Comparison of ENCODE assay signal across 25 cellular contexts in genomic region chr7:137848095-137848494, GRCh38. TPM values are rescaled to one million over a fixed set of nuclear protein-coding genes. Genes with fewer than 3 reads are reported as not detected.
DNase-seq lines count a peak whose midpoint lies in the region; ATAC-seq, FAIRE-seq and TF ChIP-seq lines count a peak whose summit lies in the region.
"Had no signal": no experiment of that assay in that cellular context is flagged by ENCODE, and none has a peak within 500 bp of the region (broad histone marks: within the 10 kb centered on the region; RNA-seq: fewer than 3 reads in every experiment).

No MANE protein-coding gene starts in this region.

- no peaks in the 10 kb centered on the region for H3K36me3 ChIP-seq in tibial artery
- H3K36me3 ChIP-seq: colonic mucosa, sigmoid colon had no signal

- intact Hi-C loops in tibial artery (cut with DNase I; ENCODE audit: low total_unique reads) = no loop called here

- TF ChIP-seq POLR2A in H54 (IDR thresholded peaks at IDR 0.05; ENCODE audit: low read depth, low read length) = no peak

- no peak overlapping the region for H3K27ac Mint-ChIP-seq in stimulated activated naive CD8-positive, alpha-beta T cell treated with anti-CD3 and anti-CD28 coated beads, Interleukin-15, Interleukin-2, amounts not matched to agents 100 ng/mL and 50 ng/mL, for 24 hours
- H3K27ac Mint-ChIP-seq in stimulated activated naive CD8-positive, alpha-beta T cell treated with anti-CD3 and anti-CD28 coated beads, Interleukin-15, amount 100 ng/mL, for 72 hours = no peak overlapping the region
- H3K27ac Mint-ChIP-seq in activated naive CD8-positive, alpha-beta T cell treated with anti-CD3 and anti-CD28 coated beads, Interleukin-2, amount 10 ng/mL, durations not matched to agents 7 days and 5 days = no peak overlapping the region
- no peak overlapping the region for H3K27ac Mint-ChIP-seq in mesothelial cell of epicardium
- H3K27ac Mint-ChIP-seq: activated CD4-positive, alpha-beta T cell treated with anti-CD3 and anti-CD28 coated beads, Interleukin-2, amount 10 ng/mL, durations not matched to agents 24 days and 14 days; activated CD8-positive, alpha-beta memory T cell treated with anti-CD3 and anti-CD28 coated beads, Interleukin-2, amount 10 ng/mL, durations not matched to agents 7 days and 5 days; CD14-positive monocyte; endodermal cell had no signal

- no peak for ATAC-seq in stimulated activated naive CD8-positive, alpha-beta T cell treated with anti-CD3 and anti-CD28 coated beads, Interleukin-15, amount 100 ng/mL, for 72 hours
- ATAC-seq in activated naive CD8-positive, alpha-beta T cell treated with anti-CD3 and anti-CD28 coated beads, Interleukin-2, amount 10 ng/mL, durations not matched to agents 7 days and 5 days (ENCODE audit: low read depth) = no peak
- no peak for ATAC-seq in HG02840 (IDR thresholded peaks at IDR 0.05; ENCODE audit: low FRiP score, unreplicated experiment)
- ATAC-seq: gastroesophageal sphincter had no signal

- H3K4me1 ChIP-seq in tibial artery = peaks cover 0 to 17% (median 11%) of the 10 kb centered on the region in 4 donors
- H3K4me1 ChIP-seq: colonic mucosa had no signal

- H3K4me3 ChIP-seq in tibial artery = no peak overlapping the region
- H3K4me3 ChIP-seq: colonic mucosa, lung had no signal

- no peaks in the 10 kb centered on the region for H3K9me3 ChIP-seq in tibial artery
- H3K9me3 ChIP-seq: colonic mucosa, gastroesophageal sphincter, sigmoid colon had no signal

- no peaks in the 10 kb centered on the region for H3K9me3 Mint-ChIP-seq in stimulated activated naive CD8-positive, alpha-beta T cell treated with anti-CD3 and anti-CD28 coated beads, Interleukin-15, Interleukin-2, amounts not matched to agents 100 ng/mL and 50 ng/mL, for 24 hours
- H3K9me3 Mint-ChIP-seq in stimulated activated naive CD8-positive, alpha-beta T cell treated with anti-CD3 and anti-CD28 coated beads, Interleukin-15, amount 100 ng/mL, for 72 hours = peaks cover 12 to 16% of the 10 kb centered on the region in 2 donors
- peaks cover 2% of the 10 kb centered on the region for H3K9me3 Mint-ChIP-seq in activated naive CD8-positive, alpha-beta T cell treated with anti-CD3 and anti-CD28 coated beads, Interleukin-2, amount 10 ng/mL, durations not matched to agents 7 days and 5 days
- H3K9me3 Mint-ChIP-seq in mesothelial cell of epicardium = no peaks in the 10 kb centered on the region
- H3K9me3 Mint-ChIP-seq: activated CD4-positive, alpha-beta T cell treated with anti-CD3 and anti-CD28 coated beads, Interleukin-2, amount 10 ng/mL, durations not matched to agents 24 days and 14 days; endodermal cell had no signal

- H3K27me3 ChIP-seq in tibial artery = peaks cover 0 to 15% of the 10 kb centered on the region in 2 donors

- H3K4me1 Mint-ChIP-seq in stimulated activated naive CD8-positive, alpha-beta T cell treated with anti-CD3 and anti-CD28 coated beads, Interleukin-15, Interleukin-2, amounts not matched to agents 100 ng/mL and 50 ng/mL, for 24 hours (ENCODE audit: low read depth) = peaks cover 19% of the 10 kb centered on the region
- peaks cover 36% of the 10 kb centered on the region for H3K4me1 Mint-ChIP-seq in stimulated activated naive CD8-positive, alpha-beta T cell treated with anti-CD3 and anti-CD28 coated beads, Interleukin-15, amount 100 ng/mL, for 72 hours
- H3K4me1 Mint-ChIP-seq in activated naive CD8-positive, alpha-beta T cell treated with anti-CD3 and anti-CD28 coated beads, Interleukin-2, amount 10 ng/mL, durations not matched to agents 7 days and 5 days = no peaks in the 10 kb centered on the region
- H3K4me1 Mint-ChIP-seq in mesothelial cell of epicardium = peaks cover 2% of the 10 kb centered on the region
- H3K4me1 Mint-ChIP-seq: endodermal cell had no signal

- DNase-seq in stimulated activated naive CD8-positive, alpha-beta T cell treated with anti-CD3 and anti-CD28 coated beads, Interleukin-15, amount 100 ng/mL, for 72 hours = no peak
- DNase-seq in activated naive CD8-positive, alpha-beta T cell treated with anti-CD3 and anti-CD28 coated beads, Interleukin-2, amount 10 ng/mL, durations not matched to agents 7 days and 5 days = no peak
- DNase-seq in mesothelial cell of epicardium (ENCODE audit: low spot score in 2 of 2, unreplicated experiment in 2 of 2) (no peak), RWPE1 (ENCODE audit: low spot score) (no peak), tibial artery (no peak), H54 (ENCODE audit: insufficient read length, low spot score) (no peak)
- DNase-seq: activated CD8-positive, alpha-beta memory T cell treated with anti-CD3 and anti-CD28 coated beads, Interleukin-2, amount 10 ng/mL, durations not matched to agents 7 days and 5 days; activated effector memory CD4-positive, alpha-beta T cell treated with Interleukin-2 at 50 U/mL for 16 hours; colonic mucosa; DMS153; kidney; NCI-H1048; NCI-H187; Right ventricle myocardium superior; sigmoid colon; SW 1271 had no signal

- peaks cover 58% of the 10 kb centered on the region for H3K27me3 Mint-ChIP-seq in stimulated activated naive CD8-positive, alpha-beta T cell treated with anti-CD3 and anti-CD28 coated beads, Interleukin-15, Interleukin-2, amounts not matched to agents 100 ng/mL and 50 ng/mL, for 24 hours
- H3K27me3 Mint-ChIP-seq in stimulated activated naive CD8-positive, alpha-beta T cell treated with anti-CD3 and anti-CD28 coated beads, Interleukin-15, amount 100 ng/mL, for 72 hours = peaks cover 86% of the 10 kb centered on the region
- peaks cover 61% of the 10 kb centered on the region for H3K27me3 Mint-ChIP-seq in activated naive CD8-positive, alpha-beta T cell treated with anti-CD3 and anti-CD28 coated beads, Interleukin-2, amount 10 ng/mL, durations not matched to agents 7 days and 5 days
- peaks cover 55% of the 10 kb centered on the region for H3K27me3 Mint-ChIP-seq in mesothelial cell of epicardium (ENCODE audit: low read depth)

- FAIRE-seq in H54 (lab: Jason Lieb, UNC) = no peak
- FAIRE-seq: GM12892, kidney, urothelium cell line had no signal

- peak overlapping the region; percentile 40 for H3K4me3 Mint-ChIP-seq in stimulated activated naive CD8-positive, alpha-beta T cell treated with anti-CD3 and anti-CD28 coated beads, Interleukin-15, Interleukin-2, amounts not matched to agents 100 ng/mL and 50 ng/mL, for 24 hours
- peak overlapping the region in 1 of 2 donors; percentile 81 for H3K4me3 Mint-ChIP-seq in stimulated activated naive CD8-positive, alpha-beta T cell treated with anti-CD3 and anti-CD28 coated beads, Interleukin-15, amount 100 ng/mL, for 72 hours
- peak overlapping the region; percentile 14 for H3K4me3 Mint-ChIP-seq in activated naive CD8-positive, alpha-beta T cell treated with anti-CD3 and anti-CD28 coated beads, Interleukin-2, amount 10 ng/mL, durations not matched to agents 7 days and 5 days
- H3K4me3 Mint-ChIP-seq in mesothelial cell of epicardium = peak overlapping the region; percentile 55

- CTCF ChIA-PET in RWPE1 (lab: Yijun Ruan, JAX) = no interaction called here

- H3K27ac ChIP-seq in RWPE1 (no peak overlapping the region), tibial artery (no peak overlapping the region)
- H3K27ac ChIP-seq: colonic mucosa, gastroesophageal sphincter, sigmoid colon had no signal

- POLR2A ChIA-PET in activated naive CD8-positive, alpha-beta T cell treated with anti-CD3 and anti-CD28 coated beads, Interleukin-2, amount 10 ng/mL, durations not matched to agents 7 days and 5 days (lab: Charles Lee) = no interaction called here
- POLR2A ChIA-PET in RWPE1 (lab: Yijun Ruan, JAX; ENCODE audit: low non-redundant PET) = no interaction called here

- TF ChIP-seq CTCF in mesothelial cell of epicardium (IDR thresholded peaks at IDR 0.05; ENCODE audit: unreplicated experiment) (no peak), RWPE1 (conservative IDR thresholded peaks at IDR 0.05; ENCODE audit: low read depth) (no peak), tibial artery (IDR thresholded peaks at IDR 0.05) (no peak)

- H3K36me3 Mint-ChIP-seq in stimulated activated naive CD8-positive, alpha-beta T cell treated with anti-CD3 and anti-CD28 coated beads, Interleukin-15, Interleukin-2, amounts not matched to agents 100 ng/mL and 50 ng/mL, for 24 hours (ENCODE audit: low read depth) = peaks cover 4% of the 10 kb centered on the region
- H3K36me3 Mint-ChIP-seq in activated naive CD8-positive, alpha-beta T cell treated with anti-CD3 and anti-CD28 coated beads, Interleukin-2, amount 10 ng/mL, durations not matched to agents 7 days and 5 days = no peaks in the 10 kb centered on the region
- no peaks in the 10 kb centered on the region for H3K36me3 Mint-ChIP-seq in mesothelial cell of epicardium
- H3K36me3 Mint-ChIP-seq: activated CD8-positive, alpha-beta memory T cell treated with anti-CD3 and anti-CD28 coated beads, Interleukin-2, amount 10 ng/mL, durations not matched to agents 7 days and 5 days had no signal

RNA-seq across cellular contexts. Expression of gene DGKI, which starts 1.3 kb away (rescaled TPM):
- total RNA-seq in activated naive CD8-positive, alpha-beta T cell treated with anti-CD3 and anti-CD28 coated beads, Interleukin-2, amount 10 ng/mL, durations not matched to agents 7 days and 5 days = not detected
- total RNA-seq in mesothelial cell of epicardium = 1.7 to 2.2 TPM (median 2.0 TPM) in 3 replicates
